Comparison of ENCODE assay signal across 13 cellular contexts in the genomic region with DNA sequence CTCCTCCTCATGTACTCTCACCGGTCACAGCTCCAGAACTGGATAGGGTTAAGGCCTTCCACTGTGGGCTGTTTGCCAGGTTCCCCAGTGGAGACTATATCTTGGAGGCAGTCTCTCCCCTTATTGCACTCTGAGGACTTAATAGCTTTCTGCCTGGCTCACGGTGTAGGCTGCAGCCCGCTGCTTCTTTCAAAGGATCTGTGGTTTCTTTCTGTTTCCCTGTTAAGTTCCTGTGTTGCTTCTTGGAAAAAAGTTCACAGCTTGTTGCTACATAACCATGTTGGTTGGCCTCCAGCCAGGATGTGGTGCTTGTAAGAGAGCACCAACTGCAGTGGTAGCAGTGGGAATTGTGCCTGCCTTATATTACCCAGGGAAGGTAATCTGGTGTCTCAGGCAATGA. TPM values are rescaled to one million over a fixed set of nuclear protein-coding genes. Genes with fewer than 3 reads are reported as not detected.
A peak's percentile ranks its signal among the peaks of the same experiment; 100 is the strongest.
DNase-seq lines count a peak whose midpoint lies in the region; ATAC-seq and TF ChIP-seq lines count a peak whose summit lies in the region.
"Had no signal": no experiment of that assay in that cellular context is flagged by ENCODE, and none has a peak within 500 bp of the region (broad histone marks: within the 10 kb centered on the region; RNA-seq: fewer than 3 reads in every experiment).

No MANE protein-coding gene starts in this region.

- no peak for TF ChIP-seq CTCF in MCF 10A (IDR thresholded peaks at IDR 0.05; ENCODE audit: unreplicated experiment)
- no peak for TF ChIP-seq CTCF in mammary epithelial cell (conservative IDR thresholded peaks at IDR 0.05 in 1 of 2, IDR thresholded peaks at IDR 0.05 in 1 of 2; ENCODE audit: extremely low read depth in 1 of 2, insufficient read depth in 1 of 2, low read depth in 1 of 2, low read length in 2 of 2)
- no peak for TF ChIP-seq CTCF in epithelial cell of esophagus (IDR thresholded peaks at IDR 0.05; ENCODE audit: insufficient read depth, low read depth, low read length, missing control alignments)
- TF ChIP-seq CTCF in nephron (IDR thresholded peaks at IDR 0.05; ENCODE audit: unreplicated experiment in 3 of 3) = no peak

- H3K9ac ChIP-seq in mammary epithelial cell (ENCODE audit: insufficient read depth, low read length) = no peak overlapping the region

- no peak overlapping the region for H3K27ac ChIP-seq in mammary epithelial cell (ENCODE audit: insufficient read depth, low read depth, low read length)

- H3K27ac Mint-ChIP-seq in MCF 10A (ENCODE audit: low read depth, unreplicated experiment) (no peak overlapping the region), nephron (peak overlapping the region in 2 of 3 experiments; percentile 41 to 64)

- no peaks in the 10 kb centered on the region for H3K27me3 Mint-ChIP-seq in MCF 10A (ENCODE audit: insufficient read depth, unreplicated experiment)
- no peaks in the 10 kb centered on the region for H3K27me3 Mint-ChIP-seq in nephron (ENCODE audit: low read depth)

- no peaks in the 10 kb centered on the region for H4K20me1 ChIP-seq in mammary epithelial cell (ENCODE audit: insufficient read depth, low read length)

- no peaks in the 10 kb centered on the region for H3K4me1 ChIP-seq in mammary epithelial cell (ENCODE audit: insufficient read depth, low read length)
- H3K4me1 ChIP-seq: HAP-1 had no signal

- CTCF ChIA-PET in MCF 10A (lab: Yijun Ruan, JAX) (no interaction called here), mammary epithelial cell (lab: Charles Lee; ENCODE audit: low non-redundant PET) (no interaction called here)

- H3K36me3 ChIP-seq in mammary epithelial cell (ENCODE audit: insufficient read depth, low read length) = no peaks in the 10 kb centered on the region
- H3K36me3 ChIP-seq: HAP-1 had no signal

- H3K27me3 ChIP-seq in mammary epithelial cell (ENCODE audit: insufficient read depth, low read length) = no peaks in the 10 kb centered on the region

- no peak overlapping the region for H3K4me3 Mint-ChIP-seq in MCF 10A (ENCODE audit: unreplicated experiment)
- peak overlapping the region in 1 of 3 experiments; percentile 9 for H3K4me3 Mint-ChIP-seq in nephron

- ATAC-seq in SK-N-SH treated with all-trans-retinoic acid at 6 μM for 48 hours = no peak
- no peak for ATAC-seq in activated CD4-positive, CD25-positive, alpha-beta regulatory T cell treated with anti-CD3 and anti-CD28 coated beads, Interleukin-2, amount 50 U/mL, for 24 hours
- no peak for ATAC-seq in GM21723 (IDR thresholded peaks at IDR 0.05; ENCODE audit: unreplicated experiment)

- DNase-seq in MCF 10A (ENCODE audit: unreplicated experiment) (peak; percentile 6), mammary epithelial cell (no peak), epithelial cell of esophagus (ENCODE audit: low read depth) (peak; percentile 0)
- DNase-seq in activated CD8-positive, alpha-beta memory T cell treated with anti-CD3 and anti-CD28 coated beads, Interleukin-2, amount 50 U/mL, for 4 hours = no peak
- DNase-seq: activated CD8-positive, alpha-beta memory T cell treated with anti-CD3 and anti-CD28 coated beads, Interleukin-2, amount 50 U/mL, for 48 hours; effector memory CD4-positive, alpha-beta T cell; NCI-H2171 treated with DMSO at 0.1 percent for 48 hours had no signal

- no peaks in the 10 kb centered on the region for H3K4me1 Mint-ChIP-seq in MCF 10A (ENCODE audit: insufficient read depth, unreplicated experiment)
- peaks cover 32% of the 10 kb centered on the region for H3K4me1 Mint-ChIP-seq in nephron

- H3K79me2 ChIP-seq in mammary epithelial cell (ENCODE audit: insufficient read depth, low read length) = no peaks in the 10 kb centered on the region

- BruUV-seq in MCF 10A (replicated peaks; lab: Mats Ljungman, UMichigan) (no TSS peak), mammary epithelial cell (replicated peaks; lab: Mats Ljungman, UMichigan) (no TSS peak)

- in situ Hi-C loops in mammary epithelial cell (cut with MboI; ENCODE audit: low sequenced_read_pairs in 2 of 2) = no loop called here

- WGBS in mammary epithelial cell (ENCODE audit: low coverage, missing lambda C conversion rate) = 6% methylated on average over 2 of the region's 3 CpGs

- no peak overlapping the region for H3K4me2 ChIP-seq in mammary epithelial cell (ENCODE audit: insufficient read depth, low read depth, low read length)

- POLR2A ChIA-PET in MCF 10A (lab: Yijun Ruan, JAX) = no interaction called here

- intact Hi-C loops in MCF 10A (cut with micrococcal nuclease) = no loop called here
- intact Hi-C loops in mammary epithelial cell (cut with micrococcal nuclease) = no loop called here

- peaks cover 11% of the 10 kb centered on the region for H3K9me3 Mint-ChIP-seq in MCF 10A (ENCODE audit: unreplicated experiment)
- peaks cover 23% of the 10 kb centered on the region for H3K9me3 Mint-ChIP-seq in nephron

- dilution Hi-C loops in mammary epithelial cell (cut with HindIII; ENCODE audit: low sequenced_read_pairs) = no loop called here

- no peaks in the 10 kb centered on the region for H3K9me3 ChIP-seq in mammary epithelial cell (replicated peaks; ENCODE audit: insufficient read depth, low read length)
- H3K9me3 ChIP-seq: HAP-1 had no signal

- no peaks in the 10 kb centered on the region for H3K36me3 Mint-ChIP-seq in MCF 10A (ENCODE audit: insufficient read depth, unreplicated experiment)
- H3K36me3 Mint-ChIP-seq in nephron (ENCODE audit: low read depth) = no peaks in the 10 kb centered on the region

- no peak overlapping the region for H3K4me3 ChIP-seq in mammary epithelial cell (replicated peaks in 1 of 3; ENCODE audit: insufficient read depth in 1 of 3, low read depth in 2 of 3, low read length in 3 of 3)
- H3K4me3 ChIP-seq in epithelial cell of esophagus (ENCODE audit: low read length) = no peak overlapping the region
- H3K4me3 ChIP-seq: HAP-1 had no signal

- H2AFZ ChIP-seq in mammary epithelial cell (ENCODE audit: low read depth, low read length) = no peak overlapping the region

TF ChIP-seq in SK-N-SH treated with all-trans-retinoic acid at 6 μM for 48 hours, 23 proteins besides CTCF, POLR2A, EP300 and RAD21:
- TF ChIP-seq CSDC2 (CRISPR knock-in tag; IDR thresholded peaks at IDR 0.05) (no peak), ZFP30 (CRISPR knock-in tag; IDR thresholded peaks at IDR 0.05) (no peak), PPARA (CRISPR knock-in tag; IDR thresholded peaks at IDR 0.05; ENCODE audit: borderline replicate concordance) (no peak), ZFP3 (CRISPR knock-in tag; IDR thresholded peaks at IDR 0.05) (no peak), BACH2 (CRISPR knock-in tag; IDR thresholded peaks at IDR 0.05; ENCODE audit: borderline replicate concordance) (no peak), ESRRG (CRISPR knock-in tag; IDR thresholded peaks at IDR 0.05) (no peak), ZC3H10 (CRISPR knock-in tag; IDR thresholded peaks at IDR 0.05) (no peak), ISL1 (CRISPR knock-in tag; IDR thresholded peaks at IDR 0.05) (no peak), ZNF70 (CRISPR knock-in tag; IDR thresholded peaks at IDR 0.05) (no peak), TOX (CRISPR knock-in tag; IDR thresholded peaks at IDR 0.05; ENCODE audit: borderline replicate concordance) (no peak)
- TF ChIP-seq, protein P1, sequence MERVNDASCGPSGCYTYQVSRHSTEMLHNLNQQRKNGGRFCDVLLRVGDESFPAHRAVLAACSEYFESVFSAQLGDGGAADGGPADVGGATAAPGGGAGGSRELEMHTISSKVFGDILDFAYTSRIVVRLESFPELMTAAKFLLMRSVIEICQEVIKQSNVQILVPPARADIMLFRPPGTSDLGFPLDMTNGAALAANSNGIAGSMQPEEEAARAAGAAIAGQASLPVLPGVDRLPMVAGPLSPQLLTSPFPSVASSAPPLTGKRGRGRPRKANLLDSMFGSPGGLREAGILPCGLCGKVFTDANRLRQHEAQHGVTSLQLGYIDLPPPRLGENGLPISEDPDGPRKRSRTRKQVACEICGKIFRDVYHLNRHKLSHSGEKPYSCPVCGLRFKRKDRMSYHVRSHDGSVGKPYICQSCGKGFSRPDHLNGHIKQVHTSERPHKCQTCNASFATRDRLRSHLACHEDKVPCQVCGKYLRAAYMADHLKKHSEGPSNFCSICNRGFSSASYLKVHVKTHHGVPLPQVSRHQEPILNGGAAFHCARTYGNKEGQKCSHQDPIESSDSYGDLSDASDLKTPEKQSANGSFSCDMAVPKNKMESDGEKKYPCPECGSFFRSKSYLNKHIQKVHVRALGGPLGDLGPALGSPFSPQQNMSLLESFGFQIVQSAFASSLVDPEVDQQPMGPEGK (CRISPR knock-in tag; IDR thresholded peaks at IDR 0.05; ENCODE audit: borderline replicate concordance) = no peak

RNA-seq across cellular contexts. Expression of gene ZDHHC15, which starts 24.9 kb away (rescaled TPM):
- total RNA-seq in MCF 10A (2022) (not detected in 2 replicates), mammary epithelial cell (under 1 TPM in 1 of 2 donors, not detected in 1; 0.33 TPM)
- polyA plus RNA-seq in mammary epithelial cell = not detected
- not detected for polyA minus RNA-seq in mammary epithelial cell
- total RNA-seq: A673 had no signal

Comparison
In these comparisons a context has a peak if more than half of its experiments do, and no peak if none do; other contexts are left out.
1. DNase-seq: peak in MCF 10A (single experiment) and epithelial cell of esophagus (single experiment); none in mammary epithelial cell (single experiment) and activated CD8-positive, alpha-beta memory T cell treated with anti-CD3 and anti-CD28 coated beads, Interleukin-2, amount 50 U/mL, for 4 hours (single experiment).